ENCODE assay signal across 25 cellular contexts in genomic region chr3:81689617-81690016, GRCh38.
"Had no signal": no experiment of that assay in that cellular context is flagged by ENCODE, and none has a peak within 500 bp of the region (broad histone marks: within the 10 kb centered on the region; RNA-seq: fewer than 3 reads in every experiment).

No MANE protein-coding gene starts in this region.

- H3K9me3 Mint-ChIP-seq: natural killer cell treated with Interleukin-12 subunit alpha and Interleukin-12 subunit beta and Interleukin-15 and Interleukin-18, amount 100 ng/mL, for 72 hours; nephron progenitor cell; stimulated activated effector memory CD8-positive, alpha-beta T cell treated with anti-CD3 and anti-CD28 coated beads, Interleukin-12 subunit alpha, Interleukin-12 subunit beta, amount 100 ng/mL, for 72 hours; stimulated activated naive CD8-positive, alpha-beta T cell treated with anti-CD3 and anti-CD28 coated beads, Interleukin-15, Interleukin-2, amounts not matched to agents 100 ng/mL and 50 ng/mL, for 24 hours had no signal

- H3K27me3 Mint-ChIP-seq: natural killer cell treated with Interleukin-12 subunit alpha and Interleukin-12 subunit beta and Interleukin-15 and Interleukin-18, amount 100 ng/mL, for 72 hours; stimulated activated naive B cell treated with anti-CD40 and anti-IgM and Interleukin-4, amounts not matched to agents 10 μg/mL and 1 μg/mL and 100 μg/mL, for 72 hours; stimulated activated naive CD8-positive, alpha-beta T cell treated with anti-CD3 and anti-CD28 coated beads, Interleukin-15, Interleukin-2, amounts not matched to agents 100 ng/mL and 50 ng/mL, for 24 hours had no signal

- H3K9me3 ChIP-seq: neutrophil, pancreas, prostate gland, right lobe of liver, sigmoid colon, stomach, thoracic aorta, thyroid gland, tibial nerve, upper lobe of left lung, vagina had no signal

- H3K27ac Mint-ChIP-seq: natural killer cell treated with Interleukin-12 subunit alpha and Interleukin-12 subunit beta and Interleukin-15 and Interleukin-18, amount 100 ng/mL, for 72 hours; nephron progenitor cell; stimulated activated naive B cell treated with anti-CD40 and anti-IgM and Interleukin-4, amounts not matched to agents 10 μg/mL and 1 μg/mL and 100 μg/mL, for 72 hours; stimulated activated naive CD8-positive, alpha-beta T cell treated with anti-CD3 and anti-CD28 coated beads, Interleukin-15, Interleukin-2, amounts not matched to agents 100 ng/mL and 50 ng/mL, for 24 hours had no signal

- DNase-seq: nephron progenitor cell; nucleus accumbens; pancreas; right lobe of liver; sigmoid colon; small intestine; stimulated activated CD4-positive, alpha-beta T cell treated with anti-CD3 and anti-CD28 coated beads, Interleukin-15, amount 100 ng/mL, for 24 hours; stimulated activated CD4-positive, alpha-beta T cell treated with anti-CD3 and anti-CD28 coated beads, Interleukin-2, amount 100 ng/mL, for 24 hours; stimulated activated CD4-positive, alpha-beta T cell treated with anti-CD3 and anti-CD28 coated beads, Interleukin-2, amount 100 ng/mL, for 48 hours; stimulated activated CD4-positive, alpha-beta T cell treated with anti-CD3 and anti-CD28 coated beads, Interleukin-4, amount 100 ng/mL, for 24 hours; stimulated activated naive B cell treated with anti-CD40 and anti-IgM and Interleukin-4, amounts not matched to agents 10 μg/mL and 1 μg/mL and 100 μg/mL, for 72 hours; stimulated activated naive CD4-positive, alpha-beta T cell treated with Interleukin-2 at 50 U/mL for 16 hours; stomach; thyroid gland; trophoblast cell; upper lobe of left lung had no signal

- H3K36me3 ChIP-seq: neutrophil, pancreas, prostate gland, right lobe of liver, sigmoid colon, thoracic aorta, thyroid gland, vagina had no signal

- H3K27me3 ChIP-seq: neutrophil, pancreas, right lobe of liver, sigmoid colon, stomach, thyroid gland, tibial nerve, upper lobe of left lung, vagina had no signal

- H3K4me3 Mint-ChIP-seq: natural killer cell treated with Interleukin-12 subunit alpha and Interleukin-12 subunit beta and Interleukin-15 and Interleukin-18, amount 100 ng/mL, for 72 hours; nephron progenitor cell; neural crest cell; stimulated activated effector memory CD8-positive, alpha-beta T cell treated with anti-CD3 and anti-CD28 coated beads, Interleukin-12 subunit alpha, Interleukin-12 subunit beta, amount 100 ng/mL, for 72 hours; stimulated activated naive B cell treated with anti-CD40 and anti-IgM and Interleukin-4, amounts not matched to agents 10 μg/mL and 1 μg/mL and 100 μg/mL, for 72 hours; stimulated activated naive CD8-positive, alpha-beta T cell treated with anti-CD3 and anti-CD28 coated beads, Interleukin-15, Interleukin-2, amounts not matched to agents 100 ng/mL and 50 ng/mL, for 24 hours had no signal

- H3K4me1 ChIP-seq: prostate gland, sigmoid colon, thyroid gland, tibial nerve, upper lobe of left lung, vagina had no signal

- H3K27ac ChIP-seq: neutrophil, pancreas, prostate gland, right lobe of liver, sigmoid colon, stomach, thoracic aorta, thyroid gland, tibial nerve, upper lobe of left lung, vagina had no signal

- ATAC-seq: natural killer cell treated with Interleukin-12 subunit alpha and Interleukin-12 subunit beta and Interleukin-15 and Interleukin-18, amount 100 ng/mL, for 72 hours; pancreas; right lobe of liver; stimulated activated effector memory CD8-positive, alpha-beta T cell treated with anti-CD3 and anti-CD28 coated beads, Interleukin-12 subunit alpha, Interleukin-12 subunit beta, amount 100 ng/mL, for 72 hours; stimulated activated naive B cell treated with anti-CD40 and anti-IgM and Interleukin-4, amounts not matched to agents 10 μg/mL and 1 μg/mL and 100 μg/mL, for 72 hours had no signal

- H3K4me3 ChIP-seq: pancreas, prostate gland, right lobe of liver, sigmoid colon, stomach, thoracic aorta, thyroid gland, tibial nerve, upper lobe of left lung, vagina had no signal
